In the genomic region with DNA sequence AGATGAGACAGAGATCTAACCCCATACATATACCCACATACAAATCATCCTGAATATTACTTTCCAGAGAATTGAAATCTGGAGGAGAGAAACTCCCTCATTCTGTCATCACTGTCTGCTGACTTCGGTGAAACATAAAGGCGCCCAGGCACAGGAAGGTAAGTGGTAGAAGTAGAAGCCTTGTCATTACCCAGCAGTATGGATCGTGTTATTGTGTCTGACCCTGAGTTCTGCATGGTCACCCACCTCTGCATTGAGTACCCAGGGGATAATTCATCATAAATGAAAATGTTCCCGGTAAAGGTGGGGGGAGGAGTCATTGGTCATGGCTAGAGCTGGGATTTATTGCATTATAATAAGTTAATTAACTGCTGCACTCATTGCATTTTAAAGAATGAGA, we compare ENCODE assay signal across 2 cellular contexts.
TF ChIP-seq lines count a peak whose summit lies in the region.

No MANE protein-coding gene starts in this region.

TF ChIP-seq in GM23338, 12 proteins besides CTCF, POLR2A, EP300 and RAD21 (continued from another document):
- TF ChIP-seq, protein P1, sequence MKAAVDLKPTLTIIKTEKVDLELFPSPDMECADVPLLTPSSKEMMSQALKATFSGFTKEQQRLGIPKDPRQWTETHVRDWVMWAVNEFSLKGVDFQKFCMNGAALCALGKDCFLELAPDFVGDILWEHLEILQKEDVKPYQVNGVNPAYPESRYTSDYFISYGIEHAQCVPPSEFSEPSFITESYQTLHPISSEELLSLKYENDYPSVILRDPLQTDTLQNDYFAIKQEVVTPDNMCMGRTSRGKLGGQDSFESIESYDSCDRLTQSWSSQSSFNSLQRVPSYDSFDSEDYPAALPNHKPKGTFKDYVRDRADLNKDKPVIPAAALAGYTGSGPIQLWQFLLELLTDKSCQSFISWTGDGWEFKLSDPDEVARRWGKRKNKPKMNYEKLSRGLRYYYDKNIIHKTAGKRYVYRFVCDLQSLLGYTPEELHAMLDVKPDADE (IDR thresholded peaks at IDR 0.05) = no peak
- TF ChIP-seq, protein P2, sequence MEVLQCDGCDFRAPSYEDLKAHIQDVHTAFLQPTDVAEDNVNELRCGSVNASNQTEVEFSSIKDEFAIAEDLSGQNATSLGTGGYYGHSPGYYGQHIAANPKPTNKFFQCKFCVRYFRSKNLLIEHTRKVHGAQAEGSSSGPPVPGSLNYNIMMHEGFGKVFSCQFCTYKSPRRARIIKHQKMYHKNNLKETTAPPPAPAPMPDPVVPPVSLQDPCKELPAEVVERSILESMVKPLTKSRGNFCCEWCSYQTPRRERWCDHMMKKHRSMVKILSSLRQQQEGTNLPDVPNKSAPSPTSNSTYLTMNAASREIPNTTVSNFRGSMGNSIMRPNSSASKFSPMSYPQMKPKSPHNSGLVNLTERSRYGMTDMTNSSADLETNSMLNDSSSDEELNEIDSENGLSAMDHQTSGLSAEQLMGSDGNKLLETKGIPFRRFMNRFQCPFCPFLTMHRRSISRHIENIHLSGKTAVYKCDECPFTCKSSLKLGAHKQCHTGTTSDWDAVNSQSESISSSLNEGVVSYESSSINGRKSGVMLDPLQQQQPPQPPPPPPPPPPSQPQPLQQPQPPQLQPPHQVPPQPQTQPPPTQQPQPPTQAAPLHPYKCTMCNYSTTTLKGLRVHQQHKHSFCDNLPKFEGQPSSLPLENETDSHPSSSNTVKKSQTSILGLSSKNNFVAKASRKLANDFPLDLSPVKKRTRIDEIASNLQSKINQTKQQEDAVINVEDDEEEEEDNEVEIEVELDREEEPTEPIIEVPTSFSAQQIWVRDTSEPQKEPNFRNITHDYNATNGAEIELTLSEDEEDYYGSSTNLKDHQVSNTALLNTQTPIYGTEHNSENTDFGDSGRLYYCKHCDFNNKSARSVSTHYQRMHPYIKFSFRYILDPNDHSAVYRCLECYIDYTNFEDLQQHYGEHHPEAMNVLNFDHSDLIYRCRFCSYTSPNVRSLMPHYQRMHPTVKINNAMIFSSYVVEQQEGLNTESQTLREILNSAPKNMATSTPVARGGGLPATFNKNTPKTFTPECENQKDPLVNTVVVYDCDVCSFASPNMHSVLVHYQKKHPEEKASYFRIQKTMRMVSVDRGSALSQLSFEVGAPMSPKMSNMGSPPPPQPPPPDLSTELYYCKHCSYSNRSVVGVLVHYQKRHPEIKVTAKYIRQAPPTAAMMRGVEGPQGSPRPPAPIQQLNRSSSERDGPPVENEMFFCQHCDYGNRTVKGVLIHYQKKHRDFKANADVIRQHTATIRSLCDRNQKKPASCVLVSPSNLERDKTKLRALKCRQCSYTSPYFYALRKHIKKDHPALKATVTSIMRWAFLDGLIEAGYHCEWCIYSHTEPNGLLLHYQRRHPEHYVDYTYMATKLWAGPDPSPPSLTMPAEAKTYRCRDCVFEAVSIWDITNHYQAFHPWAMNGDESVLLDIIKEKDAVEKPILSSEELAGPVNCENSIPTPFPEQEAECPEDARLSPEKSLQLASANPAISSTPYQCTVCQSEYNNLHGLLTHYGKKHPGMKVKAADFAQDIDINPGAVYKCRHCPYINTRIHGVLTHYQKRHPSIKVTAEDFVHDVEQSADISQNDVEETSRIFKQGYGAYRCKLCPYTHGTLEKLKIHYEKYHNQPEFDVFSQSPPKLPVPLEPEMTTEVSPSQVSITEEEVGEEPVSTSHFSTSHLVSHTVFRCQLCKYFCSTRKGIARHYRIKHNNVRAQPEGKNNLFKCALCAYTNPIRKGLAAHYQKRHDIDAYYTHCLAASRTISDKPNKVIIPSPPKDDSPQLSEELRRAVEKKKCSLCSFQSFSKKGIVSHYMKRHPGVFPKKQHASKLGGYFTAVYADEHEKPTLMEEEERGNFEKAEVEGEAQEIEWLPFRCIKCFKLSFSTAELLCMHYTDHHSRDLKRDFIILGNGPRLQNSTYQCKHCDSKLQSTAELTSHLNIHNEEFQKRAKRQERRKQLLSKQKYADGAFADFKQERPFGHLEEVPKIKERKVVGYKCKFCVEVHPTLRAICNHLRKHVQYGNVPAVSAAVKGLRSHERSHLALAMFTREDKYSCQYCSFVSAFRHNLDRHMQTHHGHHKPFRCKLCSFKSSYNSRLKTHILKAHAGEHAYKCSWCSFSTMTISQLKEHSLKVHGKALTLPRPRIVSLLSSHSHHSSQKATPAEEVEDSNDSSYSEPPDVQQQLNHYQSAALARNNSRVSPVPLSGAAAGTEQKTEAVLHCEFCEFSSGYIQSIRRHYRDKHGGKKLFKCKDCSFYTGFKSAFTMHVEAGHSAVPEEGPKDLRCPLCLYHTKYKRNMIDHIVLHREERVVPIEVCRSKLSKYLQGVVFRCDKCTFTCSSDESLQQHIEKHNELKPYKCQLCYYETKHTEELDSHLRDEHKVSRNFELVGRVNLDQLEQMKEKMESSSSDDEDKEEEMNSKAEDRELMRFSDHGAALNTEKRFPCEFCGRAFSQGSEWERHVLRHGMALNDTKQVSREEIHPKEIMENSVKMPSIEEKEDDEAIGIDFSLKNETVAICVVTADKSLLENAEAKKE (CRISPR knock-in tag; IDR thresholded peaks at IDR 0.05) = no peak
- TF ChIP-seq ZNF114 (CRISPR knock-in tag; IDR thresholded peaks at IDR 0.05) (no peak), NANOG (IDR thresholded peaks at IDR 0.05; ENCODE audit: borderline replicate concordance) (no peak)

TF ChIP-seq in WTC11, 78 proteins besides CTCF, POLR2A, EP300 and RAD21 (continued from another document):
- TF ChIP-seq, protein P3, sequence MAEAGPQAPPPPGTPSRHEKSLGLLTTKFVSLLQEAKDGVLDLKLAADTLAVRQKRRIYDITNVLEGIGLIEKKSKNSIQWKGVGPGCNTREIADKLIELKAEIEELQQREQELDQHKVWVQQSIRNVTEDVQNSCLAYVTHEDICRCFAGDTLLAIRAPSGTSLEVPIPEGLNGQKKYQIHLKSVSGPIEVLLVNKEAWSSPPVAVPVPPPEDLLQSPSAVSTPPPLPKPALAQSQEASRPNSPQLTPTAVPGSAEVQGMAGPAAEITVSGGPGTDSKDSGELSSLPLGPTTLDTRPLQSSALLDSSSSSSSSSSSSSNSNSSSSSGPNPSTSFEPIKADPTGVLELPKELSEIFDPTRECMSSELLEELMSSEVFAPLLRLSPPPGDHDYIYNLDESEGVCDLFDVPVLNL (CRISPR knock-in tag; IDR thresholded peaks at IDR 0.05; ENCODE audit: borderline replicate concordance, low read depth) = no peak
- no peak for TF ChIP-seq RELA (CRISPR knock-in tag; IDR thresholded peaks at IDR 0.05; ENCODE audit: borderline replicate concordance)
- TF ChIP-seq, protein P4, sequence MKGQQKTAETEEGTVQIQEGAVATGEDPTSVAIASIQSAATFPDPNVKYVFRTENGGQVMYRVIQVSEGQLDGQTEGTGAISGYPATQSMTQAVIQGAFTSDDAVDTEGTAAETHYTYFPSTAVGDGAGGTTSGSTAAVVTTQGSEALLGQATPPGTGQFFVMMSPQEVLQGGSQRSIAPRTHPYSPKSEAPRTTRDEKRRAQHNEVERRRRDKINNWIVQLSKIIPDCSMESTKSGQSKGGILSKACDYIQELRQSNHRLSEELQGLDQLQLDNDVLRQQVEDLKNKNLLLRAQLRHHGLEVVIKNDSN (CRISPR knock-in tag; IDR thresholded peaks at IDR 0.05) = no peak
- no peak for TF ChIP-seq GABPB1 (CRISPR knock-in tag; IDR thresholded peaks at IDR 0.05)
